Comparison of ENCODE assay signal across 9 cellular contexts in the genomic region with DNA sequence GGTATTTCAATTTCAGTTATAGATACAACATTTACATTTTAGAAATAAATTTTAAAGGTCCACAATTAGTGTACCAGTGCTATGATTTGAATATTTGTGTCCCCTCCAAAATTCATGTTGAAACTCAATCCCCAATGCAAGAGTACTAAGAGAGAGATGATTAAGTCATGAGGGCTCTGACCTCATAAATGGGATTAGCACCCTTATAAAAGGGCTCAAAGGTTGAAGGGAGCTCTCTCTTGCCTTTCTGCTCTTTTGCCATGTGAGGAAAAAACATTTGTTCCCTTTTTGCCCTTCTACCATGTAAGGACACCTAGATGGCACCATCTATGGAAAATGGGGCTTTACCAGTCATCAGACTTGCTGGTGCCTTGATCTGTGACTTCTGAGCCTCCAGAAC.
"Had no signal": no experiment of that assay in that cellular context is flagged by ENCODE, and none has a peak within 500 bp of the region (broad histone marks: within the 10 kb centered on the region; RNA-seq: fewer than 3 reads in every experiment).

No MANE protein-coding gene starts in this region.

- ATAC-seq: GM23338, HepG2 had no signal

- H3K4me3 ChIP-seq: GM23338 had no signal

- H3K4me2 ChIP-seq: GM23338 had no signal

- FAIRE-seq: H1, H54, HepG2 had no signal

- H3K27ac ChIP-seq: HL-60 had no signal

- H2AFZ ChIP-seq: GM23338 had no signal

- DNase-seq: H9, HCEC 1CT, HFFc6, KBM-7 had no signal
